In genomic region chr22:34760276-34761008, GRCh38 we compare ENCODE assay signal across 22 cellular contexts.
DNase-seq lines count a peak whose midpoint lies in the region; ATAC-seq, FAIRE-seq and TF ChIP-seq lines count a peak whose summit lies in the region.
"Had no signal": no experiment of that assay in that cellular context is flagged by ENCODE, and none has a peak within 500 bp of the region (broad histone marks: within the 10 kb centered on the region; RNA-seq: fewer than 3 reads in every experiment).

No MANE protein-coding gene starts in this region.

- POLR2A ChIA-PET in IMR-90 (lab: Charles Lee; ENCODE audit: unreplicated experiment), result no interaction called here

- H3K4me1 Mint-ChIP-seq in astrocyte (ENCODE audit: low read depth, unreplicated experiment) (peaks cover 14% of the 10 kb centered on the region), GM23338 (peaks cover 10% of the 10 kb centered on the region)
- H3K4me1 Mint-ChIP-seq: B cell had no signal

- H2AK9ac ChIP-seq in IMR-90 (replicated peaks; ENCODE audit: low read depth, low read length, poor library complexity), result peak overlapping the region; percentile 28

- H2BK15ac ChIP-seq in IMR-90 (ENCODE audit: low read depth, low read length), result no peak overlapping the region

- 20% methylated on average over 1 of the region's 8 CpGs; no CpG with 5 or more reads in 1 of the 2 experiments for WGBS in IMR-90 (ENCODE audit: extremely low coverage in 2 of 2, insufficient read length in 1 of 2), 2 experiments
- WGBS in trophoblast cell (ENCODE audit: extremely low coverage, insufficient coverage, insufficient read length), result no CpG with 5 or more reads among the region's 8 CpGs
- 76 to 82% (median 81%) methylated on average over 8 of the region's 8 CpGs for WGBS in small intestine, 3 donors

- H3K4me3 Mint-ChIP-seq in astrocyte (ENCODE audit: unreplicated experiment) (no peak overlapping the region), GM23338 (no peak overlapping the region)
- H3K4me3 Mint-ChIP-seq: B cell; CD4-positive, alpha-beta T cell had no signal

- H4K91ac ChIP-seq in IMR-90 (ENCODE audit: insufficient read depth, low read depth, low read length) (no peak overlapping the region), trophoblast cell (ENCODE audit: low read depth, low read length) (peak overlapping the region; percentile 29)

- H3K18ac ChIP-seq in IMR-90 (ENCODE audit: low read depth, low read length) (no peak overlapping the region), trophoblast cell (ENCODE audit: low read length) (no peak overlapping the region)

- FAIRE-seq in astrocyte (lab: Jason Lieb, UNC), result no peak
- no peak for FAIRE-seq in keratinocyte (lab: Jason Lieb, UNC)
- no peak for FAIRE-seq in small intestine (lab: Jason Lieb, UNC)
- FAIRE-seq: D721Med, G401.6, GM12891, GM19239, K562 had no signal

- H3K27ac Mint-ChIP-seq in astrocyte (ENCODE audit: unreplicated experiment) (peak overlapping the region; percentile 83), GM23338 (no peak overlapping the region)
- H3K27ac Mint-ChIP-seq: B cell; CD4-positive, alpha-beta T cell had no signal

- H2AFZ ChIP-seq in IMR-90 (replicated peaks; ENCODE audit: low read length, poor library complexity) (no peak overlapping the region), astrocyte (ENCODE audit: low read depth, low read length) (no peak overlapping the region), keratinocyte (ENCODE audit: control insufficient read depth, low read length) (no peak overlapping the region), trophoblast cell (ENCODE audit: insufficient read depth, low read length, poor library complexity) (no peak overlapping the region), GM23338 (no peak overlapping the region; the same call in 1 of the 2 replicates)
- H2AFZ ChIP-seq: PC-9 had no signal

- no peak overlapping the region for H3K23ac ChIP-seq in IMR-90 (ENCODE audit: low read depth, low read length)
- H3K23ac ChIP-seq in trophoblast cell (ENCODE audit: low read length), result no peak overlapping the region

- no peak overlapping the region for H3K56ac ChIP-seq in IMR-90 (ENCODE audit: extremely low read depth, insufficient read depth, low read length)

- H4K20me1 ChIP-seq in IMR-90 (ENCODE audit: insufficient read depth, low read length) (no peaks in the 10 kb centered on the region), astrocyte (ENCODE audit: insufficient read depth, low read length) (no peaks in the 10 kb centered on the region), keratinocyte (ENCODE audit: control insufficient read depth, extremely low read depth, insufficient read depth, low read length) (no peaks in the 10 kb centered on the region), GM23338 (replicated peaks; ENCODE audit: insufficient read depth) (no peaks in the 10 kb centered on the region)

- no TSS peak for BruUV-seq in IMR-90 (replicated peaks; lab: Mats Ljungman, UMichigan)

- H4K8ac ChIP-seq in IMR-90 (ENCODE audit: low read depth in 2 of 2, low read length in 2 of 2) (no peak overlapping the region), trophoblast cell (ENCODE audit: low read depth, low read length) (no peak overlapping the region)

- H3K14ac ChIP-seq in IMR-90 (replicated peaks; ENCODE audit: low read depth, low read length), result no peak overlapping the region
- H3K14ac ChIP-seq in trophoblast cell (ENCODE audit: low read length), result no peak overlapping the region

- no peak overlapping the region for H3K9ac ChIP-seq in IMR-90 (ENCODE audit: low read depth, low read length)
- no peak overlapping the region for H3K9ac ChIP-seq in astrocyte (ENCODE audit: low read length)
- no peak overlapping the region for H3K9ac ChIP-seq in keratinocyte (ENCODE audit: control insufficient read depth, extremely low read depth, insufficient read depth, low read length)
- no peak overlapping the region for H3K9ac ChIP-seq in trophoblast cell (ENCODE audit: low read length)

- H3K36me3 Mint-ChIP-seq in astrocyte (ENCODE audit: low read depth, unreplicated experiment) (no peaks in the 10 kb centered on the region), GM23338 (ENCODE audit: low read depth) (peaks cover 7% of the 10 kb centered on the region)

- H3K79me1 ChIP-seq in IMR-90 (ENCODE audit: low read depth in 1 of 2, low read length in 2 of 2), result no peaks in the 10 kb centered on the region
- peaks cover 8% of the 10 kb centered on the region for H3K79me1 ChIP-seq in trophoblast cell (ENCODE audit: low read length)

- no peaks in the 10 kb centered on the region for H3K27me3 Mint-ChIP-seq in astrocyte (ENCODE audit: low read depth, unreplicated experiment)
- H3K27me3 Mint-ChIP-seq in GM23338 (ENCODE audit: insufficient read depth, low read depth, poor library complexity), result no peaks in the 10 kb centered on the region

- no peak overlapping the region for H2BK120ac ChIP-seq in IMR-90 (ENCODE audit: low read depth, low read length)
- H2BK120ac ChIP-seq in trophoblast cell (ENCODE audit: insufficient read depth, low read length, poor library complexity), result no peak overlapping the region

- DNase-seq in IMR-90 (no peak), astrocyte (ENCODE audit: low read depth) (no peak), keratinocyte (ENCODE audit: low read depth, low spot score) (no peak), trophoblast cell (peak; percentile 9 to 24), iPS-NIHi7 (ENCODE audit: extremely low spot score) (no peak), GM23338 (ENCODE audit: low spot score) (no peak), small intestine (no peak), brain microvascular endothelial cell (no peak)
- DNase-seq: CD4-positive, alpha-beta T cell; DMS79 treated with DMSO at 0.1 percent for 48 hours; HCEC 1CT; NCI-H1694 treated with DMSO at 0.1 percent for 48 hours; NCI-H446 treated with DMSO at 0.1 percent for 48 hours; NCI-H774; SHP77 had no signal

- no peak for TF ChIP-seq RAD21 in IMR-90 (IDR thresholded peaks at IDR 0.05; ENCODE audit: low read length)

- H3K27me3 ChIP-seq in IMR-90 (ENCODE audit: control insufficient read depth, insufficient read depth, low read length), result no peaks in the 10 kb centered on the region
- H3K27me3 ChIP-seq in astrocyte (ENCODE audit: insufficient read depth, low read length), result no peaks in the 10 kb centered on the region
- no peaks in the 10 kb centered on the region for H3K27me3 ChIP-seq in keratinocyte (ENCODE audit: control insufficient read depth, extremely low read depth, insufficient read depth, low read length)
- H3K27me3 ChIP-seq in trophoblast cell (ENCODE audit: insufficient read depth, low read length), result no peaks in the 10 kb centered on the region
- no peaks in the 10 kb centered on the region for H3K27me3 ChIP-seq in GM23338 (ENCODE audit: insufficient read depth)
- no peaks in the 10 kb centered on the region for H3K27me3 ChIP-seq in small intestine (ENCODE audit: control insufficient read depth in 2 of 2, insufficient read depth in 2 of 2, low read length in 2 of 2)
- no peaks in the 10 kb centered on the region for H3K27me3 ChIP-seq in brain microvascular endothelial cell (replicated peaks)

- no peak for TF ChIP-seq POLR2A in IMR-90 (IDR thresholded peaks at IDR 0.05; ENCODE audit: low read depth, low read length)

- no peak overlapping the region for H2BK12ac ChIP-seq in trophoblast cell (ENCODE audit: low read length)

- no peaks in the 10 kb centered on the region for H3K79me2 ChIP-seq in astrocyte (ENCODE audit: insufficient read depth, low read length)
- H3K79me2 ChIP-seq in keratinocyte (ENCODE audit: control insufficient read depth, insufficient read depth, low read length), result no peaks in the 10 kb centered on the region
- no peaks in the 10 kb centered on the region for H3K79me2 ChIP-seq in trophoblast cell (ENCODE audit: control insufficient read depth, insufficient read depth, low read length, poor library complexity)
- no peaks in the 10 kb centered on the region for H3K79me2 ChIP-seq in GM23338 (replicated peaks; ENCODE audit: insufficient read depth)

- H3F3A ChIP-seq in GM23338 (replicated peaks; ENCODE audit: low read depth), result no peaks in the 10 kb centered on the region

- H3K4me2 ChIP-seq in IMR-90 (ENCODE audit: low read depth, low read length) (no peak overlapping the region), astrocyte (ENCODE audit: low read length) (no peak overlapping the region), keratinocyte (ENCODE audit: control insufficient read depth, extremely low read depth, insufficient read depth, low read depth, low read length) (peak overlapping the region; percentile 11), trophoblast cell (ENCODE audit: low read length) (no peak overlapping the region), GM23338 (no peak overlapping the region)
- H3K4me2 ChIP-seq: PC-9 had no signal

- no peaks in the 10 kb centered on the region for H3K36me3 ChIP-seq in IMR-90 (ENCODE audit: control insufficient read depth, insufficient read depth, low read length)
- no peaks in the 10 kb centered on the region for H3K36me3 ChIP-seq in astrocyte (ENCODE audit: insufficient read depth, low read length)
- H3K36me3 ChIP-seq in keratinocyte (ENCODE audit: control insufficient read depth in 2 of 2, extremely low read depth in 1 of 2, insufficient read depth in 2 of 2, low read length in 2 of 2), result no peaks in the 10 kb centered on the region
- H3K36me3 ChIP-seq in trophoblast cell (ENCODE audit: control insufficient read depth in 1 of 2, insufficient read depth in 2 of 2, low read length in 2 of 2), result no peaks in the 10 kb centered on the region
- H3K36me3 ChIP-seq in GM23338 (ENCODE audit: insufficient read depth), result no peaks in the 10 kb centered on the region
- H3K36me3 ChIP-seq in small intestine (ENCODE audit: control insufficient read depth in 2 of 2, insufficient read depth in 2 of 2, low read length in 2 of 2), result no peaks in the 10 kb centered on the region
- no peaks in the 10 kb centered on the region for H3K36me3 ChIP-seq in brain microvascular endothelial cell (replicated peaks)

- H3K9me1 ChIP-seq in IMR-90 (ENCODE audit: insufficient read depth, low read length), result no peaks in the 10 kb centered on the region
- no peaks in the 10 kb centered on the region for H3K9me1 ChIP-seq in keratinocyte (ENCODE audit: control insufficient read depth, extremely low read depth, insufficient read depth, low read length)

- CTCF ChIA-PET in IMR-90 (lab: Yijun Ruan, JAX), result no interaction called here

- H3K4ac ChIP-seq in IMR-90 (ENCODE audit: low read depth, low read length) (no peak overlapping the region), trophoblast cell (ENCODE audit: low read depth, low read length) (no peak overlapping the region)

- H2BK5ac ChIP-seq in IMR-90 (ENCODE audit: low read depth, low read length, poor library complexity, severe bottlenecking) (no peak overlapping the region), trophoblast cell (ENCODE audit: low read depth, low read length, poor library complexity) (no peak overlapping the region)

- H2BK20ac ChIP-seq in IMR-90 (ENCODE audit: low read depth, low read length), result no peak overlapping the region

- H3K9me3 Mint-ChIP-seq in astrocyte (ENCODE audit: unreplicated experiment) (peaks cover 11% of the 10 kb centered on the region), GM23338 (peaks cover 58% of the 10 kb centered on the region)
- H3K9me3 Mint-ChIP-seq: CD4-positive, alpha-beta T cell had no signal

- H4K5ac ChIP-seq in IMR-90 (ENCODE audit: low read depth, low read length), result no peak overlapping the region

- peaks cover 12% of the 10 kb centered on the region for H3K9me2 ChIP-seq in GM23338 (ENCODE audit: insufficient read depth)

- H3K9me3 ChIP-seq in IMR-90 (ENCODE audit: control insufficient read depth, insufficient read depth, low read length) (peaks cover 26% of the 10 kb centered on the region), astrocyte (ENCODE audit: insufficient read depth, low read depth, low read length) (peaks cover 6% of the 10 kb centered on the region), keratinocyte (ENCODE audit: control insufficient read depth, low read depth, low read length) (no peaks in the 10 kb centered on the region), trophoblast cell (ENCODE audit: insufficient read depth, low read depth, low read length) (peaks cover 2% of the 10 kb centered on the region), small intestine (ENCODE audit: control insufficient read depth, low read depth) (no peaks in the 10 kb centered on the region)

- TF ChIP-seq CTCF in IMR-90 (conservative IDR thresholded peaks at IDR 0.05; ENCODE audit: low read depth, low read length) (no peak), astrocyte (IDR thresholded peaks at IDR 0.05; ENCODE audit: insufficient read depth, low read depth, low read length) (no peak), keratinocyte (optimal IDR thresholded peaks at IDR 0.05 in 1 of 3, IDR thresholded peaks at IDR 0.05 in 1 of 3, conservative IDR thresholded peaks at IDR 0.05 in 1 of 3; ENCODE audit: extremely low read depth in 1 of 3, insufficient read depth in 2 of 3, low read length in 3 of 3) (no peak), GM23338 (conservative IDR thresholded peaks at IDR 0.05; ENCODE audit: low read depth in 2 of 2) (no peak), brain microvascular endothelial cell (IDR thresholded peaks at IDR 0.05; ENCODE audit: low read depth, low read length, missing control alignments) (no peak)

- H3K27ac ChIP-seq in IMR-90 (ENCODE audit: insufficient read depth, low read length) (no peak overlapping the region), astrocyte (ENCODE audit: low read depth, low read length) (no peak overlapping the region), keratinocyte (ENCODE audit: control insufficient read depth, insufficient read depth, low read length) (no peak overlapping the region), trophoblast cell (ENCODE audit: low read depth, low read length) (no peak overlapping the region), GM23338 (ENCODE audit: low read depth) (no peak overlapping the region), small intestine (ENCODE audit: low read depth in 1 of 2, low read length in 1 of 2) (no peak overlapping the region), brain microvascular endothelial cell (no peak overlapping the region)
- H3K27ac ChIP-seq: PC-9 had no signal

- ATAC-seq in IMR-90 (ENCODE audit: low read depth) (no peak), GM23338 (no peak)
- ATAC-seq: K562 had no signal

- H2AK5ac ChIP-seq in IMR-90 (ENCODE audit: low read depth, low read length) (no peak overlapping the region), trophoblast cell (ENCODE audit: low read length) (no peak overlapping the region)

- in situ Hi-C loops in IMR-90 (cut with MboI; ENCODE audit: low sequenced_read_pairs) (no loop called here), brain microvascular endothelial cell (cut with HindIII; ENCODE audit: low pct_ligation_motif_present, low sequenced_read_pairs) (no loop called here)

- H3K4me3 ChIP-seq in IMR-90 (ENCODE audit: insufficient read depth, low read depth, low read length) (no peak overlapping the region), astrocyte (ENCODE audit: insufficient read depth, low read depth, low read length) (no peak overlapping the region), keratinocyte (ENCODE audit: control insufficient read depth in 2 of 3, extremely low read depth in 1 of 3, insufficient read depth in 2 of 3, low read depth in 1 of 3, low read length in 3 of 3) (no peak overlapping the region), trophoblast cell (ENCODE audit: low read depth, low read length) (no peak overlapping the region), GM23338 (no peak overlapping the region), small intestine (ENCODE audit: low read depth in 1 of 2, low read length in 2 of 2) (no peak overlapping the region), brain microvascular endothelial cell (ENCODE audit: low read depth, low read length) (no peak overlapping the region)
- H3K4me3 ChIP-seq: K562, PC-9 had no signal

- no peaks in the 10 kb centered on the region for H3K4me1 ChIP-seq in IMR-90 (ENCODE audit: control insufficient read depth, insufficient read depth, low read length)
- H3K4me1 ChIP-seq in astrocyte (ENCODE audit: insufficient read depth, low read length), result no peaks in the 10 kb centered on the region
- peaks cover 9% of the 10 kb centered on the region for H3K4me1 ChIP-seq in keratinocyte (ENCODE audit: control insufficient read depth, extremely low read depth, insufficient read depth, low read length)
- peaks cover 6 to 11% of the 10 kb centered on the region in 2 experiments for H3K4me1 ChIP-seq in trophoblast cell (ENCODE audit: control insufficient read depth in 1 of 2, insufficient read depth in 2 of 2, low read length in 2 of 2)
- H3K4me1 ChIP-seq in GM23338 (ENCODE audit: insufficient read depth), result no peaks in the 10 kb centered on the region; the same call in 1 of the 2 replicates
- no peaks in the 10 kb centered on the region for H3K4me1 ChIP-seq in small intestine (ENCODE audit: control insufficient read depth in 2 of 2, insufficient read depth in 1 of 2, low read depth in 1 of 2, low read length in 1 of 2)

- dilution Hi-C loops in IMR-90 (cut with HindIII; ENCODE audit: low sequenced_read_pairs, unreplicated experiment), result no loop called here
- dilution Hi-C loops in keratinocyte (cut with MboI; ENCODE audit: extremely low pct_ligation_motif_present, low sequenced_read_pairs), result no loop called here

- no peak overlapping the region for H4K12ac ChIP-seq in trophoblast cell (ENCODE audit: low read depth, low read length)

- intact Hi-C loops in IMR-90 (cut with micrococcal nuclease), result no loop called here

Comparison
In these comparisons a context has a peak if more than half of its experiments do, and no peak if none do; other contexts are left out.
1. DNase-seq: peak in trophoblast cell (2 of 2); none in IMR-90 (single experiment), astrocyte (single experiment), keratinocyte (single experiment), iPS-NIHi7 (single experiment), GM23338 (single experiment), small intestine (single experiment) and brain microvascular endothelial cell (single experiment).